In the genomic region with DNA sequence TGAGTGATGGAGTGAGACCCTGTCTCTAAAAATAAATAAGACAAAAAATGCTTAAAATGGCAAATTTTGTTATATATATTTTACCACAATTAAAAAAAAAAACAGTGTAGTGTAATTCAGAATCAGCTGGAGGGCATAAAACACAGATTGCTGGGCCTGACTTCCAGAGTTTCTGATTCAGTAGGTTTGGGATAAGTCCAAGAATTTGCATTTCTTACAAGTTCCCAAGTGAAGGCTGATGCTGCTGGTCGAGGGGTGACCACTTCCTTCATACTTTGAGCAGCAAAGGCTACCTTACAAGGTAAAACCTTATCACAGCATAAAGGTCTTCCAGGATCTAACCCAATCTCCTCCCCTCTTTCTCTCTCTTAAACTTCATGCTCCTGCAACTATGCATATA, we compare ENCODE assay signal across 31 cellular contexts. TPM values are rescaled to one million over a fixed set of nuclear protein-coding genes. Genes with fewer than 3 reads are reported as not detected.
DNase-seq lines count a peak whose midpoint lies in the region; ATAC-seq and TF ChIP-seq lines count a peak whose summit lies in the region.
"Had no signal": no experiment of that assay in that cellular context is flagged by ENCODE, and none has a peak within 500 bp of the region (broad histone marks: within the 10 kb centered on the region; RNA-seq: fewer than 3 reads in every experiment).

No MANE protein-coding gene starts in this region.

- DNase-seq in AG09309 (ENCODE audit: low read depth) (peak; percentile 17), H4 (ENCODE audit: low spot score) (peak; percentile 6), astrocyte of the hippocampus (ENCODE audit: low read depth, low spot score) (peak; percentile 70), iris pigment epithelial cell (ENCODE audit: low read depth) (peak; percentile 43), left cardiac atrium (no peak)
- DNase-seq: activated CD4-positive, alpha-beta T cell treated with anti-CD3 and anti-CD28 coated beads for 4 hours; activated gamma-delta T cell; activated T-cell treated with anti-CD3 and anti-CD28 coated beads, Interleukin-2, amount 50 U/mL, for 1 hour; adrenal gland; C1 segment of cervical spinal cord; DND-41; effector memory CD4-positive, alpha-beta T cell; hippocampal formation; left ventricle myocardium superior; MG63; natural killer cell; NCI-H1105 treated with DMSO at 0.1 percent for 48 hours; NCI-H1930; NCI-H524 treated with DMSO at 0.1 percent for 48 hours; PC-3; Right ventricle myocardium superior; stimulated activated naive CD8-positive, alpha-beta T cell treated with anti-CD3 and anti-CD28 coated beads, Interleukin-15, amount 100 ng/mL, for 72 hours; tibial artery had no signal

- H3K4me3 ChIP-seq in AG09309 (ENCODE audit: control insufficient read depth, low read depth, low read length): no peak overlapping the region
- H3K4me3 ChIP-seq: adrenal gland, cardiac muscle cell, coronary artery, gastroesophageal sphincter, K562, MG63, skin epidermis, tibial artery had no signal

- TF ChIP-seq CTCF in AG09309 (IDR thresholded peaks at IDR 0.05; ENCODE audit: control insufficient read depth, insufficient read depth, low read depth, low read length, missing control alignments): no peak

- ATAC-seq in GM21367 (IDR thresholded peaks at IDR 0.05; ENCODE audit: unreplicated experiment) (no peak), GM18868 (IDR thresholded peaks at IDR 0.05; ENCODE audit: unreplicated experiment) (no peak), left cardiac atrium (no peak), HG02973 (IDR thresholded peaks at IDR 0.05; ENCODE audit: unreplicated experiment) (no peak)
- ATAC-seq: gastroesophageal sphincter; K562; left ventricle myocardium superior; natural killer cell; PC-3; stimulated activated naive CD8-positive, alpha-beta T cell treated with anti-CD3 and anti-CD28 coated beads, Interleukin-15, amount 100 ng/mL, for 72 hours had no signal

- intact Hi-C loops in left cardiac atrium (cut with DNase I): no loop called here

RNA-seq across cellular contexts. Expression of gene KLHL8, which starts 40.7 kb away (rescaled TPM):
- total RNA-seq in H4 (2014; rRNA removed; shearing (Covaris generic)): 8.6 and 9.6 TPM in 2 replicates
- 10 to 100 TPM; 10.6 to 11.8 TPM for total RNA-seq in left cardiac atrium
